ENCODE assay signal across 6 cellular contexts in genomic region chr1:16936580-16936979, GRCh38. TPM values are rescaled to one million over a fixed set of nuclear protein-coding genes. Genes with fewer than 3 reads are reported as not detected.
"Had no signal": no experiment of that assay in that cellular context is flagged by ENCODE, and none has a peak within 500 bp of the region (broad histone marks: within the 10 kb centered on the region; RNA-seq: fewer than 3 reads in every experiment).

No MANE protein-coding gene starts in this region.

RNA-seq across cellular contexts. Expression of gene RNU1-2, which starts 40.8 kb away (rescaled TPM):
- total RNA-seq: osteoblast, right atrium auricular region had no signal
- polyA plus RNA-seq: naive thymus-derived CD4-positive, alpha-beta T cell; neural cell; ovary; spleen had no signal

RNA-seq across cellular contexts. Expression of gene MFAP2, which starts 43.8 kb away (rescaled TPM):
- total RNA-seq: naive thymus-derived CD4-positive, alpha-beta T cell had no signal
